13 cellular contexts compared by ENCODE assay signal in genomic region chr7:134502463-134502862, GRCh38. TPM values are rescaled to one million over a fixed set of nuclear protein-coding genes. Genes with fewer than 3 reads are reported as not detected.
A peak's percentile ranks its signal among the peaks of the same experiment; 100 is the strongest.
DNase-seq lines count a peak whose midpoint lies in the region; ATAC-seq and TF ChIP-seq lines count a peak whose summit lies in the region.
"Had no signal": no experiment of that assay in that cellular context is flagged by ENCODE, and none has a peak within 500 bp of the region (broad histone marks: within the 10 kb centered on the region; RNA-seq: fewer than 3 reads in every experiment).

No MANE protein-coding gene starts in this region.

- no peaks in the 10 kb centered on the region for H3F3A ChIP-seq in GM23338 (replicated peaks; ENCODE audit: low read depth)

- no peak overlapping the region for H2AFZ ChIP-seq in GM23338

- H3K36me3 Mint-ChIP-seq in Calu3 (ENCODE audit: insufficient read depth, unreplicated experiment) = peaks cover 4% of the 10 kb centered on the region
- H3K36me3 Mint-ChIP-seq in GM23338 (ENCODE audit: low read depth) = no peaks in the 10 kb centered on the region
- H3K36me3 Mint-ChIP-seq: type B pancreatic cell had no signal

- WGBS in psoas muscle, 3 donors = 28 to 62% (median 38%) methylated on average over 2 of the region's 2 CpGs

- H3K9me3 Mint-ChIP-seq in Calu3 (ENCODE audit: low read depth, unreplicated experiment) = no peaks in the 10 kb centered on the region
- no peaks in the 10 kb centered on the region for H3K9me3 Mint-ChIP-seq in GM23338
- H3K9me3 Mint-ChIP-seq: type B pancreatic cell had no signal

- no peaks in the 10 kb centered on the region for H4K20me1 ChIP-seq in GM23338 (replicated peaks; ENCODE audit: insufficient read depth)

- H3K4me1 Mint-ChIP-seq in Calu3 (ENCODE audit: low read depth, unreplicated experiment) (peaks cover 25% of the 10 kb centered on the region), GM23338 (peaks cover 5% of the 10 kb centered on the region; the same call in 1 of the 3 replicates)

- intact Hi-C loops in Calu3 (cut with micrococcal nuclease; ENCODE audit: unreplicated experiment) (no loop called here), psoas muscle (cut with DNase I) (no loop called here)

- no peaks in the 10 kb centered on the region for H3K27me3 ChIP-seq in RWPE2 (ENCODE audit: insufficient read depth, poor library complexity, severe bottlenecking)
- no peaks in the 10 kb centered on the region for H3K27me3 ChIP-seq in psoas muscle (ENCODE audit: insufficient read depth in 3 of 3, low read length in 2 of 3)
- H3K27me3 ChIP-seq in GM23338 (ENCODE audit: insufficient read depth) = no peaks in the 10 kb centered on the region

- H3K4me1 ChIP-seq in RWPE2 (ENCODE audit: insufficient read depth, poor library complexity, severe bottlenecking) (peaks cover 8% of the 10 kb centered on the region), psoas muscle (peaks cover 4% of the 10 kb centered on the region), GM23338 (ENCODE audit: insufficient read depth) (0 out of 2 replicates have a peak, but pooled peaks cover 5% of the 10 kb centered on the region)

- H3K27ac Mint-ChIP-seq in Calu3 (ENCODE audit: unreplicated experiment) (peak overlapping the region; percentile 42), GM23338 (no peak overlapping the region)
- H3K27ac Mint-ChIP-seq: type B pancreatic cell had no signal

- no peaks in the 10 kb centered on the region for H3K79me2 ChIP-seq in GM23338 (replicated peaks; ENCODE audit: insufficient read depth)

- TF ChIP-seq CTCF in Calu3 (IDR thresholded peaks at IDR 0.05; ENCODE audit: unreplicated experiment) (no peak), RWPE2 (IDR thresholded peaks at IDR 0.05; ENCODE audit: poor library complexity, severe bottlenecking) (no peak), fibroblast of pulmonary artery (IDR thresholded peaks at IDR 0.05; ENCODE audit: low read length, missing control alignments) (no peak), psoas muscle (IDR thresholded peaks at IDR 0.05) (no peak), GM23338 (conservative IDR thresholded peaks at IDR 0.05; ENCODE audit: low read depth in 2 of 2) (no peak)

- CTCF ChIA-PET in Calu3 (lab: Charles Lee) = no interaction called here

- no TSS peak for BruUV-seq in Calu3 (replicated peaks; lab: Mats Ljungman, UMichigan)

- H3K4me3 ChIP-seq in RWPE2 (ENCODE audit: severe bottlenecking) (no peak overlapping the region), fibroblast of pulmonary artery (replicated peaks; ENCODE audit: low read depth, low read length) (no peak overlapping the region), psoas muscle (no peak overlapping the region), GM23338 (no peak overlapping the region)
- H3K4me3 ChIP-seq: SK-N-MC had no signal

- H3K4me3 Mint-ChIP-seq in Calu3 (ENCODE audit: low read depth, unreplicated experiment) (no peak overlapping the region), GM23338 (no peak overlapping the region)
- H3K4me3 Mint-ChIP-seq: type B pancreatic cell had no signal

- no peaks in the 10 kb centered on the region for H3K36me3 ChIP-seq in RWPE2 (ENCODE audit: low read depth)
- no peaks in the 10 kb centered on the region for H3K36me3 ChIP-seq in psoas muscle (ENCODE audit: insufficient read depth in 1 of 2, low read depth in 1 of 2)
- no peaks in the 10 kb centered on the region for H3K36me3 ChIP-seq in GM23338 (ENCODE audit: insufficient read depth)

- peak; percentile 57; the same call in 2 of the 3 replicates for ATAC-seq in RWPE2 (ENCODE audit: low read depth)
- peak; percentile 75 to 96 (median 86) for ATAC-seq in psoas muscle
- ATAC-seq in GM23338 = no peak
- no peak for ATAC-seq in HG03442 (IDR thresholded peaks at IDR 0.05; ENCODE audit: unreplicated experiment)

- no peak overlapping the region for H3K27ac ChIP-seq in RWPE2 (ENCODE audit: poor library complexity, severe bottlenecking)
- peak overlapping the region; percentile 53 for H3K27ac ChIP-seq in psoas muscle
- no peak overlapping the region for H3K27ac ChIP-seq in GM23338 (ENCODE audit: low read depth)
- H3K27ac ChIP-seq: SK-N-MC had no signal

- H3K9me3 ChIP-seq in RWPE2 (ENCODE audit: severe bottlenecking) (no peaks in the 10 kb centered on the region), psoas muscle (no peaks in the 10 kb centered on the region)

- H3K4me2 ChIP-seq in GM23338 = no peak overlapping the region

- DNase-seq in Calu3 = peak; percentile 23
- DNase-seq in RWPE2 (ENCODE audit: low spot score) = no peak
- peak; percentile 82 for DNase-seq in fibroblast of pulmonary artery (ENCODE audit: low read depth)
- peak; percentile 40 to 65 for DNase-seq in psoas muscle
- DNase-seq in GM23338 (ENCODE audit: low spot score) = no peak
- DNase-seq in HuH-7.5 (ENCODE audit: low spot score) = no peak
- no peak for DNase-seq in activated gamma-delta T cell (lab: John Stamatoyannopoulos, UW)
- DNase-seq: activated CD4-positive, alpha-beta T cell treated with anti-CD3 and anti-CD28 coated beads for 4 hours; NCI-H446 treated with DMSO at 0.1 percent for 48 hours had no signal

- no peaks in the 10 kb centered on the region for H3K27me3 Mint-ChIP-seq in Calu3 (ENCODE audit: unreplicated experiment)
- peaks cover 1% of the 10 kb centered on the region for H3K27me3 Mint-ChIP-seq in GM23338 (ENCODE audit: insufficient read depth, low read depth, poor library complexity)
- H3K27me3 Mint-ChIP-seq: type B pancreatic cell had no signal

- H3K9me2 ChIP-seq in GM23338 (ENCODE audit: insufficient read depth) = no peaks in the 10 kb centered on the region

RNA-seq across cellular contexts. Expression of gene AKR1B10, which starts 24.9 kb away (rescaled TPM):
- 26.4 and 62.5 TPM in 2 replicates for total RNA-seq in Calu3 (2022)
- total RNA-seq in psoas muscle = 10 to 100 TPM in 3 of 4 donors, 1 to 10 TPM in 1; 9.0 to 29.5 (median 20.7) TPM
- polyA plus RNA-seq in psoas muscle = 10 to 100 TPM in 2 of 3 donors, 1 to 10 TPM in 1; 7.2 to 19.2 (median 10.1) TPM
- 0.69 TPM in 1 of 2 replicates, not detected in the other for total RNA-seq in GM23338 (2014; rRNA removed; shearing (Covaris generic))
- 0.27 TPM in 1 of 2 replicates, not detected in the other for polyA plus RNA-seq in GM23338 (2016; fragmentation: Nextera tagmentation; extraction: Ambion mirVana)
- total RNA-seq: skeletal muscle tissue had no signal

RNA-seq across cellular contexts. Expression of gene AKR1B1, which starts 43.6 kb away (rescaled TPM):
- 115 and 139 TPM in 2 replicates for total RNA-seq in Calu3 (2022)
- total RNA-seq in psoas muscle = 100 to 1,000 TPM; 188 to 266 (median 197) TPM
- polyA plus RNA-seq in psoas muscle = 100 to 1,000 TPM; 147 to 274 (median 216) TPM
- 132 and 153 TPM in 2 replicates for total RNA-seq in GM23338 (2014; rRNA removed; shearing (Covaris generic))
- polyA plus RNA-seq in GM23338 (2016; fragmentation: Nextera tagmentation; extraction: Ambion mirVana) = 138 and 154 TPM in 2 replicates

RNA-seq across cellular contexts. Expression of gene AKR1B15, which starts 46.4 kb away (rescaled TPM):
- 0.73 and 1.7 TPM in 2 replicates for total RNA-seq in Calu3 (2022)
- 10 to 100 TPM; 16.3 to 49.9 (median 36.9) TPM for total RNA-seq in psoas muscle
- 10 to 100 TPM in 2 of 3 donors, 1 to 10 TPM in 1; 6.5 to 16.5 (median 13.5) TPM for polyA plus RNA-seq in psoas muscle
- total RNA-seq in GM23338 (2014; rRNA removed; shearing (Covaris generic)) = 0.08 TPM in 1 of 2 replicates, not detected in the other
- 0.17 TPM in 1 of 2 replicates, not detected in the other for polyA plus RNA-seq in GM23338 (2016; fragmentation: Nextera tagmentation; extraction: Ambion mirVana)

Comparison
In these comparisons a context has a peak if more than half of its experiments do, and no peak if none do; other contexts are left out.
1. DNase-seq: peak in Calu3 (single experiment), fibroblast of pulmonary artery (single experiment) and psoas muscle (2 of 2); none in RWPE2 (single experiment), GM23338 (single experiment), HuH-7.5 (single experiment) and activated gamma-delta T cell (single experiment).
2. ATAC-seq: peak in RWPE2 (single experiment) and psoas muscle (4 of 4); none in GM23338 (single experiment) and HG03442 (single experiment).